8 cellular contexts compared by ENCODE assay signal in the genomic region with DNA sequence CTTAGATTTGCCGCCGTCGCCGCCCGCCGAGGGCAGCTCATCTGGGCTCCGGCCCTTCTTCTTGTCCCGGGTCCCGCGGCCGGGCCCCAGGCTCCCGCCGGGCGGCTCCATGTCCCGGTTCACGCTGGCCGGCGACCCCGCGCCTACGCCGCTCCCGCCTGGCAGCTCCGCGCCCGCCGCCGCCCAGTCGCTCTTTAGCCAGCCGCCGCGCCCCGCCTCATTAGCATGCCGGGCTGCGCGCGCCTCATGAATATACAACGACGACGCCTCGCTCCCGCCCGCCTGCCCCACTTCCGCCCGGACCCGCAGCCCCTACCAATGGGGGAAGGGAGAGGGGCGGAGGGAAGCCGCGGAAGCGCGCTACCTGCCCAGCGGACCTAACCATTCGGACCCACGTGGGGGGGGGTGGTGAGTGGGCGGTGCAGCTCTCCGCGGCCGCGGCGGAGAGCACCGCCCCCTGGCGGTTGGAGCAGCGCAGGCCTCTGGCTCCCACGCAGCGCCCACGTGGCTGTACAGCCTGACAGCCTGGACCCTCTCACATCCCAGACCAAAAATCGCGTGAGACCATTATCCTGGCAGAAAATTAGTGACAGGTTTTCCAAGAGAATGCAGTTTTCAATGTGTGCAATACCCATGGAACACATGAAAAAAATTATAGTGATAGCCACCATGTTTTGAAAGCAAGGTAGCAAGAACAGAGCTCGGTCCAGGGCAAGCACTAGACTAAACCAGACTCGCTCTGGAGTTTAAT. TPM values are rescaled to one million over a fixed set of nuclear protein-coding genes. Genes with fewer than 3 reads are reported as not detected.
DNase-seq lines count a peak whose midpoint lies in the region; ATAC-seq and TF ChIP-seq lines count a peak whose summit lies in the region.

A gene (minus strand): TSS at position 197 of the 751 bp plus-strand sequence. CDS start 86 bp downstream, at position 111.

- DNase-seq in ELR (ENCODE audit: low read depth) (peak; percentile 98), GOT3 (lab: John Stamatoyannopoulos, UW) (peak; percentile 90), RPMI8226 (peak; percentile 98), fibroblast of mammary gland (ENCODE audit: low read depth) (peak; percentile 93)
- DNase-seq in activated T-helper 1 cell treated with anti-CD3 and anti-CD28 coated beads, Interleukin-2, amount 50 U/mL, for 16 hours (ENCODE audit: low read depth in 1 of 2, low spot score in 1 of 2): peak; percentile 95 to 98
- DNase-seq in natural killer cell treated with Interleukin-12 subunit alpha and Interleukin-12 subunit beta and Interleukin-15 and Interleukin-18, amount 100 ng/mL, for 72 hours (ENCODE audit: low spot score): peak; percentile 100
- DNase-seq in stimulated activated naive CD8-positive, alpha-beta T cell treated with anti-CD3 and anti-CD28 coated beads, Interleukin-15, Interleukin-2, amounts not matched to agents 100 U/mL and 50 U/mL, for 24 hours: peak; percentile 99

- H3K4me1 Mint-ChIP-seq in natural killer cell treated with Interleukin-12 subunit alpha and Interleukin-12 subunit beta and Interleukin-15 and Interleukin-18, amount 100 ng/mL, for 72 hours (ENCODE audit: low read depth in 2 of 2): peaks cover 34 to 53% of the 10 kb centered on the region in 2 donors

- H3K36me3 Mint-ChIP-seq in natural killer cell treated with Interleukin-12 subunit alpha and Interleukin-12 subunit beta and Interleukin-15 and Interleukin-18, amount 100 ng/mL, for 72 hours: peaks cover 40% of the 10 kb centered on the region

- peak; percentile 97 for TF ChIP-seq CTCF in LNCAP (IDR thresholded peaks at IDR 0.05)
- peak; percentile 78 for TF ChIP-seq CTCF in fibroblast of mammary gland (conservative IDR thresholded peaks at IDR 0.05; ENCODE audit: control insufficient read depth, insufficient read depth, low read depth, low read length)

- H3K27ac Mint-ChIP-seq in natural killer cell treated with Interleukin-12 subunit alpha and Interleukin-12 subunit beta and Interleukin-15 and Interleukin-18, amount 100 ng/mL, for 72 hours: peak within 1 kb of the TSS; percentile 91 to 98

- no peaks in the 10 kb centered on the region for H3K9me3 Mint-ChIP-seq in natural killer cell treated with Interleukin-12 subunit alpha and Interleukin-12 subunit beta and Interleukin-15 and Interleukin-18, amount 100 ng/mL, for 72 hours

- ATAC-seq in natural killer cell treated with Interleukin-12 subunit alpha and Interleukin-12 subunit beta and Interleukin-15 and Interleukin-18, amount 100 ng/mL, for 72 hours: peak; percentile 98
- ATAC-seq in stimulated activated naive CD8-positive, alpha-beta T cell treated with anti-CD3 and anti-CD28 coated beads, Interleukin-15, Interleukin-2, amounts not matched to agents 100 U/mL and 50 U/mL, for 24 hours: peak; percentile 92

- peak within 1 kb of the TSS; percentile 66 for H3K4me3 ChIP-seq in fibroblast of mammary gland (ENCODE audit: control insufficient read depth, low read depth, low read length)

- H3K27me3 Mint-ChIP-seq in natural killer cell treated with Interleukin-12 subunit alpha and Interleukin-12 subunit beta and Interleukin-15 and Interleukin-18, amount 100 ng/mL, for 72 hours: no peaks in the 10 kb centered on the region

- H3K4me3 Mint-ChIP-seq in natural killer cell treated with Interleukin-12 subunit alpha and Interleukin-12 subunit beta and Interleukin-15 and Interleukin-18, amount 100 ng/mL, for 72 hours: peak within 1 kb of the TSS; percentile 100

RNA-seq across cellular contexts. Expression of the gene that starts here (rescaled TPM):
- total RNA-seq in natural killer cell treated with Interleukin-12 subunit alpha and Interleukin-12 subunit beta and Interleukin-15 and Interleukin-18, amount 100 ng/mL, for 72 hours: 100 to 1,000 TPM; 280 to 289 TPM

Comparison
In these comparisons a context has a peak if more than half of its experiments do, and no peak if none do; other contexts are left out.
1. Peak in every context shown above with its lines: DNase-seq, ATAC-seq and H3K4me3 ChIP-seq.